Comparison of ENCODE assay signal across 8 cellular contexts in the genomic region with DNA sequence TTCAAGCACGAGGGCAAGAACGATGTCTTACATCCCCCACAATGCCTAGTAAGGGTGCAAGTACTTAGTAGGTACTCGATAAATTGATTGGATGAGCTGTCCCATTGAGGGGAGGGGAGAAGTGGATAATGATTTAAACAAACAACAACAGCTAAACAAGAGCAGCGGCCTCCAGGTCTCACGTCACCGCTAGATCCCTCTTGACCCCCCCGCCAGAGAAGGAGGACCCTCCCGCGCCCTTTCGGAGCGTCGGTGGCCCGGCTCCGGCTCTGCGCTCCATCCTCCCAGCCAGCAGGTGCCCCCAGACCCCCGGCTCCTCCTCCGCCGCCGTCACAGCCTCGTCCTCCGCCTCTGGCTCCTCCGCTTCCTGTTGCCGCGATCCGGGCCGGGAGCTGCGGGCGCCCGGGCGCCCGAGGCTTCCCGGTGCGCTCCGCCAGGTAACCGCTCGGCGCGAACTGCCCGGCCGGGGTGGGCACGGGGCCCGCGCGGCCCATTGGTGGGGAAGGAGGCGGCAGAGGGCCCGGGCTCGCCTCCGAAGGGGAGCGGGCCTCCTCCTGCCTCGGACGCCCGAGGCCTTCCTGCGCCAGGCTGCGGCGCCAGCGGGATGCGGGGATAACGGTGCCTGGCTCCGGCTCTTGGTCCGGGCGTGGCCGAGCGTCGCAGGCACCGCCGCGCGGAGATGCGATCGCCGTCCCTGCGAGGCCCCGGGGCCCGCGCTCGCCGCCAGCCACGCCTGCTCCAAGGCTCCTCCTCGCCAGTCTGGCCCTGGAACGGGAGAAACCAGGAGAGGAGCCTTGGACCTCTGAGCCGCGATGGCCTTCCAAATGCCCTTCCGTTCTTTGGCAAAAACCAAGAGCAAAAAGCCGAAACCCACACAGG. TPM values are rescaled to one million over a fixed set of nuclear protein-coding genes. Genes with fewer than 3 reads are reported as not detected.
A peak's percentile ranks its signal among the peaks of the same experiment; 100 is the strongest.
DNase-seq lines count a peak whose midpoint lies in the region; ATAC-seq and TF ChIP-seq lines count a peak whose summit lies in the region.

TSS of gene TLCD5 (plus strand) at position 368 of the 879 bp plus-strand sequence. CDS start 2,143 bp downstream, outside the sequence.

- no peak within 1 kb of the TSS for H3K27ac Mint-ChIP-seq in activated naive CD4-positive, alpha-beta T cell treated with anti-CD3 and anti-CD28 coated beads, Interleukin-2, amount 50 U/mL, for 24 hours
- peak within 1 kb of the TSS; percentile 87 for H3K27ac Mint-ChIP-seq in glutamatergic neuron (ENCODE audit: unreplicated experiment)

- H3K27me3 ChIP-seq in NT2/D1 (ENCODE audit: insufficient read depth, insufficient read length) = peaks cover 19% of the 10 kb centered on the region

- H3K9me3 Mint-ChIP-seq in activated naive CD4-positive, alpha-beta T cell treated with anti-CD3 and anti-CD28 coated beads, Interleukin-2, amount 50 U/mL, for 24 hours = no peaks in the 10 kb centered on the region
- H3K9me3 Mint-ChIP-seq in glutamatergic neuron (ENCODE audit: unreplicated experiment) = peaks cover 5% of the 10 kb centered on the region

- H3K36me3 ChIP-seq in NT2/D1 (ENCODE audit: insufficient read depth, insufficient read length, low read length) = peaks cover 15% of the 10 kb centered on the region

- no peak for TF ChIP-seq CTCF in glutamatergic neuron (IDR thresholded peaks at IDR 0.05; ENCODE audit: partially characterized antibody, unreplicated experiment)

- H3K4me3 Mint-ChIP-seq in activated naive CD4-positive, alpha-beta T cell treated with anti-CD3 and anti-CD28 coated beads, Interleukin-2, amount 50 U/mL, for 24 hours = peak within 1 kb of the TSS; percentile 84
- H3K4me3 Mint-ChIP-seq in glutamatergic neuron (ENCODE audit: unreplicated experiment) = peak within 1 kb of the TSS; percentile 95

- ATAC-seq in HG02642 (IDR thresholded peaks at IDR 0.05; ENCODE audit: poor library complexity, unreplicated experiment) = peak; percentile 50
- ATAC-seq in GM21367 (IDR thresholded peaks at IDR 0.05; ENCODE audit: unreplicated experiment) = no peak

- peak within 1 kb of the TSS; percentile 87 for H3K9ac ChIP-seq in NT2/D1 (ENCODE audit: insufficient read length, low read depth)

- peaks cover 26% of the 10 kb centered on the region for H3K4me1 Mint-ChIP-seq in activated naive CD4-positive, alpha-beta T cell treated with anti-CD3 and anti-CD28 coated beads, Interleukin-2, amount 50 U/mL, for 24 hours
- peaks cover 5% of the 10 kb centered on the region for H3K4me1 Mint-ChIP-seq in glutamatergic neuron (ENCODE audit: low read depth, unreplicated experiment)

- H3K4me1 ChIP-seq in NT2/D1 (ENCODE audit: insufficient read depth, insufficient read length) = peaks cover 2% of the 10 kb centered on the region

- H3K4me3 ChIP-seq in NT2/D1 (ENCODE audit: insufficient read length, low read depth) = peak within 1 kb of the TSS; percentile 77

- no peaks in the 10 kb centered on the region for H3K9me3 ChIP-seq in NT2/D1 (ENCODE audit: insufficient read depth, low read length)

- peaks cover 48% of the 10 kb centered on the region for H3K27me3 Mint-ChIP-seq in activated naive CD4-positive, alpha-beta T cell treated with anti-CD3 and anti-CD28 coated beads, Interleukin-2, amount 50 U/mL, for 24 hours
- H3K27me3 Mint-ChIP-seq in glutamatergic neuron (ENCODE audit: unreplicated experiment) = peaks cover 11% of the 10 kb centered on the region

- DNase-seq in DMS79 treated with DMSO at 0.1 percent for 48 hours (lab: John Stamatoyannopoulos, UW) = peak; percentile 84
- DNase-seq in NT2/D1 (ENCODE audit: low read depth, low spot score) = peak; percentile 86
- peak; percentile 90 for DNase-seq in glutamatergic neuron
- DNase-seq in nucleus accumbens (lab: John Stamatoyannopoulos, UW) = peak in 50 of 56 donors; percentile 17 to 82 (median 58)
- no peak for DNase-seq in COLO829 (ENCODE audit: low spot score)

- no peaks in the 10 kb centered on the region for H3K36me3 Mint-ChIP-seq in activated naive CD4-positive, alpha-beta T cell treated with anti-CD3 and anti-CD28 coated beads, Interleukin-2, amount 50 U/mL, for 24 hours
- no peaks in the 10 kb centered on the region for H3K36me3 Mint-ChIP-seq in glutamatergic neuron (ENCODE audit: unreplicated experiment)

RNA-seq across cellular contexts. Expression of gene TLCD5, which starts in this region (rescaled TPM):
- total RNA-seq in glutamatergic neuron (ENCODE audit: unreplicated experiment) = 15.8 TPM
